ENCODE assay signal across 10 cellular contexts in genomic region chr15:96320703-96321421, GRCh38.
DNase-seq lines count a peak whose midpoint lies in the region; ATAC-seq and TF ChIP-seq lines count a peak whose summit lies in the region.
"Had no signal": no experiment of that assay in that cellular context is flagged by ENCODE, and none has a peak within 500 bp of the region (broad histone marks: within the 10 kb centered on the region; RNA-seq: fewer than 3 reads in every experiment).

No MANE protein-coding gene starts in this region.

- H3K27me3 ChIP-seq in iPS-20b (ENCODE audit: insufficient read depth, low read length) (peaks cover 99% of the 10 kb centered on the region), rectal smooth muscle tissue (ENCODE audit: control insufficient read depth, insufficient read depth, low read length) (no peaks in the 10 kb centered on the region)

- H3K4me1 ChIP-seq in iPS-20b (ENCODE audit: insufficient read depth, low read length) (peaks cover 7% of the 10 kb centered on the region; the same call in 1 of the 2 replicates), rectal smooth muscle tissue (ENCODE audit: control insufficient read depth, insufficient read depth, low read length) (peaks cover 18% of the 10 kb centered on the region)
- H3K4me1 ChIP-seq: BE2C had no signal

- in situ Hi-C loops in astrocyte of the cerebellum (cut with HindIII; ENCODE audit: low sequenced_read_pairs), result loop anchor here (10.0 kb wide), 1 partner anchor 1056 kb away; no protein-coding TSS in a partner anchor

- H3K9me3 ChIP-seq in iPS-20b (ENCODE audit: insufficient read depth, low read depth, low read length), result no peaks in the 10 kb centered on the region; the same call in 1 of the 2 replicates
- H3K9me3 ChIP-seq: BE2C had no signal

- H3K4me3 ChIP-seq in AG10803 (ENCODE audit: low read length) (peak overlapping the region; percentile 47), astrocyte of the cerebellum (ENCODE audit: low read depth, low read length) (peak overlapping the region; percentile 36), iPS-20b (ENCODE audit: low read length) (peak overlapping the region; percentile 59), rectal smooth muscle tissue (ENCODE audit: low read length) (peak overlapping the region; percentile 59)

- H3K36me3 ChIP-seq in iPS-20b (ENCODE audit: insufficient read depth, low read depth, low read length) (no peaks in the 10 kb centered on the region), rectal smooth muscle tissue (ENCODE audit: control insufficient read depth, insufficient read depth, low read length) (no peaks in the 10 kb centered on the region)
- H3K36me3 ChIP-seq: BE2C had no signal

- ATAC-seq in GM18907 (IDR thresholded peaks at IDR 0.05; ENCODE audit: unreplicated experiment), result no peak

- DNase-seq in AG10803 (ENCODE audit: low read depth) (no peak), astrocyte of the cerebellum (ENCODE audit: low read depth) (no peak), RKO (ENCODE audit: low spot score) (no peak), NK-92 (lab: John Stamatoyannopoulos, UW; ENCODE audit: unreplicated experiment) (no peak), foreskin melanocyte (no peak)
- DNase-seq: BE2C, NCI-H526 had no signal

- H3K27ac ChIP-seq in iPS-20b (ENCODE audit: low read length) (no peak overlapping the region), rectal smooth muscle tissue (ENCODE audit: low read depth, low read length) (peak overlapping the region; percentile 95)

- no peak for TF ChIP-seq CTCF in AG10803 (conservative IDR thresholded peaks at IDR 0.05; ENCODE audit: low read length)
- TF ChIP-seq CTCF in astrocyte of the cerebellum (IDR thresholded peaks at IDR 0.05; ENCODE audit: low read depth, low read length, missing control alignments), result no peak

- no peak overlapping the region for H3K9ac ChIP-seq in iPS-20b (ENCODE audit: low read depth, low read length)
- no peak overlapping the region for H3K9ac ChIP-seq in rectal smooth muscle tissue (ENCODE audit: low read length)
